In genomic region chr3:152284906-152285305, GRCh38 we compare ENCODE assay signal across 14 cellular contexts. TPM values are rescaled to one million over a fixed set of nuclear protein-coding genes. Genes with fewer than 3 reads are reported as not detected.
A peak's percentile ranks its signal among the peaks of the same experiment; 100 is the strongest.
DNase-seq lines count a peak whose midpoint lies in the region; ATAC-seq and TF ChIP-seq lines count a peak whose summit lies in the region.
"Had no signal": no experiment of that assay in that cellular context is flagged by ENCODE, and none has a peak within 500 bp of the region (broad histone marks: within the 10 kb centered on the region; RNA-seq: fewer than 3 reads in every experiment).

No MANE protein-coding gene starts in this region.

- peaks cover 5% of the 10 kb centered on the region; the same call in 1 of the 2 replicates for H3K36me3 ChIP-seq in SK-N-MC (ENCODE audit: insufficient read depth, low read length)
- H3K36me3 ChIP-seq: thyroid gland had no signal

- no peak for TF ChIP-seq CTCF in chondrocyte (IDR thresholded peaks at IDR 0.05)

- H3K36me3 Mint-ChIP-seq in activated CD4-positive, alpha-beta T cell treated with anti-CD3 and anti-CD28 coated beads, Interleukin-2, amount 10 ng/mL, durations not matched to agents 7 days and 5 days (ENCODE audit: low read depth): peaks cover 38% of the 10 kb centered on the region
- H3K36me3 Mint-ChIP-seq in chondrocyte (ENCODE audit: low read depth): no peaks in the 10 kb centered on the region
- peaks cover 11% of the 10 kb centered on the region for H3K36me3 Mint-ChIP-seq in stimulated activated memory B cell treated with anti-CD40 and anti-IgM and Interleukin-4, amounts not matched to agents 10 μg/mL and 1 μg/mL and 100 μg/mL, for 72 hours

- H3K9ac ChIP-seq in SK-N-MC (ENCODE audit: insufficient read length): no peak overlapping the region

- H3K27me3 Mint-ChIP-seq in activated CD4-positive, alpha-beta T cell treated with anti-CD3 and anti-CD28 coated beads, Interleukin-2, amount 10 ng/mL, durations not matched to agents 7 days and 5 days: no peaks in the 10 kb centered on the region
- H3K27me3 Mint-ChIP-seq in chondrocyte (ENCODE audit: low read depth): no peaks in the 10 kb centered on the region
- H3K27me3 Mint-ChIP-seq in stimulated activated memory B cell treated with anti-CD40 and anti-IgM and Interleukin-4, amounts not matched to agents 10 μg/mL and 1 μg/mL and 100 μg/mL, for 72 hours: no peaks in the 10 kb centered on the region

- H3K4me1 Mint-ChIP-seq in activated CD4-positive, alpha-beta T cell treated with anti-CD3 and anti-CD28 coated beads, Interleukin-2, amount 10 ng/mL, durations not matched to agents 7 days and 5 days: peaks cover 76% of the 10 kb centered on the region
- peaks cover 63% of the 10 kb centered on the region for H3K4me1 Mint-ChIP-seq in chondrocyte (ENCODE audit: low read depth)
- peaks cover 76% of the 10 kb centered on the region for H3K4me1 Mint-ChIP-seq in stimulated activated memory B cell treated with anti-CD40 and anti-IgM and Interleukin-4, amounts not matched to agents 10 μg/mL and 1 μg/mL and 100 μg/mL, for 72 hours

- ATAC-seq in stimulated activated memory B cell treated with anti-CD40 and anti-IgM and Interleukin-4, amounts not matched to agents 10 μg/mL and 1 μg/mL and 100 μg/mL, for 72 hours: no peak
- ATAC-seq in HG03025 (IDR thresholded peaks at IDR 0.05; ENCODE audit: low FRiP score, unreplicated experiment): no peak
- ATAC-seq in HG03571 (IDR thresholded peaks at IDR 0.05; ENCODE audit: unreplicated experiment): no peak

- POLR2A ChIA-PET in activated CD4-positive, alpha-beta T cell treated with anti-CD3 and anti-CD28 coated beads, Interleukin-2, amount 10 ng/mL, durations not matched to agents 7 days and 5 days (lab: Charles Lee): interaction anchor here (0.7 to 1.1 kb wide), 3 partner anchors 12 to 42 kb away, joined by 3 to 4 read pairs (median 3); no protein-coding TSS in a partner anchor

- H3K4me3 ChIP-seq in SK-N-MC: no peak overlapping the region
- H3K4me3 ChIP-seq: smooth muscle cell, thyroid gland had no signal

- no peak for DNase-seq in activated CD4-positive, alpha-beta T cell treated with anti-CD3 and anti-CD28 coated beads, Interleukin-2, amount 10 ng/mL, durations not matched to agents 7 days and 5 days
- no peak for DNase-seq in activated CD4-positive, alpha-beta T cell treated with anti-CD3 and anti-CD28 coated beads, Interleukin-2, amount 50 U/mL, for 48 hours
- DNase-seq in SK-N-MC (ENCODE audit: low read depth, low spot score): no peak
- no peak for DNase-seq in chondrocyte (ENCODE audit: low spot score)
- DNase-seq in nucleus accumbens (lab: John Stamatoyannopoulos, UW): no peak
- DNase-seq: NCI-H146, NCI-H524, RPMI8226, T-helper 9 cell, thyroid gland had no signal

- H3K4me3 Mint-ChIP-seq in activated CD4-positive, alpha-beta T cell treated with anti-CD3 and anti-CD28 coated beads, Interleukin-2, amount 10 ng/mL, durations not matched to agents 7 days and 5 days: peak overlapping the region; percentile 5
- no peak overlapping the region for H3K4me3 Mint-ChIP-seq in chondrocyte (ENCODE audit: unreplicated experiment)
- H3K4me3 Mint-ChIP-seq in stimulated activated memory B cell treated with anti-CD40 and anti-IgM and Interleukin-4, amounts not matched to agents 10 μg/mL and 1 μg/mL and 100 μg/mL, for 72 hours: peak overlapping the region; percentile 1

- H3K27ac Mint-ChIP-seq in activated CD4-positive, alpha-beta T cell treated with anti-CD3 and anti-CD28 coated beads, Interleukin-2, amount 10 ng/mL, durations not matched to agents 7 days and 5 days: peak overlapping the region; percentile 47
- peak overlapping the region; percentile 2 for H3K27ac Mint-ChIP-seq in chondrocyte (ENCODE audit: unreplicated experiment)
- H3K27ac Mint-ChIP-seq in stimulated activated memory B cell treated with anti-CD40 and anti-IgM and Interleukin-4, amounts not matched to agents 10 μg/mL and 1 μg/mL and 100 μg/mL, for 72 hours: no peak overlapping the region

- peak overlapping the region; percentile 1; the same call in 1 of the 2 replicates for H3K27ac ChIP-seq in SK-N-MC
- H3K27ac ChIP-seq: thyroid gland had no signal

- no peaks in the 10 kb centered on the region for H3K9me3 ChIP-seq in SK-N-MC (ENCODE audit: low read depth, low read length)
- H3K9me3 ChIP-seq: thyroid gland had no signal

- CTCF ChIA-PET in activated CD4-positive, alpha-beta T cell treated with anti-CD3 and anti-CD28 coated beads, Interleukin-2, amount 10 ng/mL, durations not matched to agents 7 days and 5 days (lab: Charles Lee): interaction anchor here (0.6 to 2.1 kb wide), 8 partner anchors 10 to 1541 kb away, joined by 3 to 5 read pairs (median 4); no protein-coding TSS in a partner anchor

- no peaks in the 10 kb centered on the region for H3K9me3 Mint-ChIP-seq in activated CD4-positive, alpha-beta T cell treated with anti-CD3 and anti-CD28 coated beads, Interleukin-2, amount 10 ng/mL, durations not matched to agents 7 days and 5 days
- no peaks in the 10 kb centered on the region for H3K9me3 Mint-ChIP-seq in chondrocyte (ENCODE audit: low read depth)
- H3K9me3 Mint-ChIP-seq in stimulated activated memory B cell treated with anti-CD40 and anti-IgM and Interleukin-4, amounts not matched to agents 10 μg/mL and 1 μg/mL and 100 μg/mL, for 72 hours: no peaks in the 10 kb centered on the region

RNA-seq across cellular contexts. Expression of gene MBNL1, which starts 16.2 kb away (rescaled TPM):
- 100 to 1,000 TPM; 437 to 559 TPM for total RNA-seq in activated CD4-positive, alpha-beta T cell treated with anti-CD3 and anti-CD28 coated beads, Interleukin-2, amount 10 ng/mL, durations not matched to agents 7 days and 5 days
- total RNA-seq in chondrocyte: 164 to 177 TPM (median 166 TPM) in 3 replicates
